Comparison of ENCODE assay signal across 8 cellular contexts in the genomic region with DNA sequence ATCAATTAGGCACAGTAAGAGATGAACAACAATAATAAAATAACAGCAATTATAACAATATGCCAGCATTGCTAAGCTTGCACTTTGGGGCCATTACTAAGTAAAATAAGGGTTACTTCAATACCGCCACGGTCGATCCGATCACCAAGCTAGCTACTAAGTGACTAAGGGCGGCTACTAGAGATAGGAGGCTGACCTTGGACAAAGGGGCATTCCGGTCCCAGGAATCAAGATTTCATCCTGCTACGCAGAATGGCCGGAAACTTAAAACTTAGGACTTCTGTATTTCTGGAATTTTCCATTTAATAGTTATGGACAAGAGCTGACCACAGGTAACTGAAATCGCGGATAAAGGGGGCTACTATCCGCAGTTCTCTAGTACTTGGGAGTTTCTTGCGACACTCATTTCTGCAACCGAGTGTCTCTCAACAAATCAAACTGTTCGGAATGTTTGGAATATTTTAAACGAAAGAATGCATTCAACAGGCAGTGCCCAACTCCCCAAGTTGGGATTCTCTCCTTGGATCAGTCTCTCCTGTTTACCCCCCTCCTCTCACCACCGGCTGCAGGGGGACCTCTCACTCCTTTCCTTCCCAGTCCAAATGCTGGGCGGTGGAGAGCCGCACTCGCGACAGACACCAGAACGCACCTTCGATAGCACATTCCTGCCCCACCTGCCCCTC. TPM values are rescaled to one million over a fixed set of nuclear protein-coding genes. Genes with fewer than 3 reads are reported as not detected.
DNase-seq lines count a peak whose midpoint lies in the region; ATAC-seq and TF ChIP-seq lines count a peak whose summit lies in the region.

No MANE protein-coding gene starts in this region.

- 3 to 4% methylated on average over 22 of the region's 22 CpGs for WGBS in aorta, 2 donors

- intact Hi-C loops in dorsolateral prefrontal cortex (cut with DNase I) (no loop called here), aorta (cut with DNase I) (no loop called here)

- H3K79me2 ChIP-seq in DOHH2 (ENCODE audit: control insufficient read depth, low read length): no peaks in the 10 kb centered on the region

- H3K4me2 ChIP-seq in DOHH2 (ENCODE audit: low read length): peak overlapping the region; percentile 87

- H3F3A ChIP-seq in DOHH2 (ENCODE audit: control insufficient read depth, insufficient read depth): no peaks in the 10 kb centered on the region

- H3K36me3 ChIP-seq in DOHH2 (ENCODE audit: control insufficient read depth, low read length) (no peaks in the 10 kb centered on the region), aorta (ENCODE audit: control insufficient read depth in 1 of 2, insufficient read depth in 2 of 2, low read length in 1 of 2) (no peaks in the 10 kb centered on the region)

- no peak for TF ChIP-seq CTCF in DOHH2 (IDR thresholded peaks at IDR 0.05; ENCODE audit: low read depth, low read length, poor library complexity, severe bottlenecking)
- peak in 1 of 56 donors; percentile 10 for TF ChIP-seq CTCF in dorsolateral prefrontal cortex (IDR thresholded peaks at IDR 0.05 in 54 of 56, conservative IDR thresholded peaks at IDR 0.05 in 2 of 56; ENCODE audit: low read depth in 1 of 56, partially characterized antibody in 56 of 56)

- H3K4me1 ChIP-seq in DOHH2 (ENCODE audit: control insufficient read depth, low read length) (peaks cover 14% of the 10 kb centered on the region), aorta (ENCODE audit: control insufficient read depth in 1 of 2, insufficient read depth in 2 of 2, low read length in 2 of 2) (peaks cover 0 to 1% of the 10 kb centered on the region in 2 donors)

- ATAC-seq in aorta (ENCODE audit: low FRiP score): peak; percentile 31
- ATAC-seq in GM18498 (IDR thresholded peaks at IDR 0.05; ENCODE audit: unreplicated experiment): no peak

- DNase-seq in NCI-H82 (lab: John Stamatoyannopoulos, UW) (peak; percentile 83), dorsolateral prefrontal cortex (peak in 2 of 10 donors; percentile 34 to 48), midbrain (lab: John Stamatoyannopoulos, UW) (peak; percentile 43), aorta (no peak), NCI-H526 treated with DMSO at 0.1 percent for 48 hours (lab: John Stamatoyannopoulos, UW) (no peak), dedifferentiated amniotic fluid mesenchymal stem cell (ENCODE audit: extremely low spot score) (no peak)

- H3K4me3 ChIP-seq in DOHH2 (ENCODE audit: low read length) (peak overlapping the region; percentile 70), dorsolateral prefrontal cortex (peak overlapping the region; percentile 52 to 91 (median 82)), aorta (ENCODE audit: low read length in 2 of 2) (peak overlapping the region; percentile 72 to 78)

- H4K20me1 ChIP-seq in DOHH2 (ENCODE audit: control insufficient read depth, insufficient read depth, low read depth, low read length): no peaks in the 10 kb centered on the region

- no peaks in the 10 kb centered on the region for H3K9me2 ChIP-seq in DOHH2 (replicated peaks; ENCODE audit: control insufficient read depth, low read length)

- H3K9me3 ChIP-seq in DOHH2 (ENCODE audit: control insufficient read depth, insufficient read depth, low read length) (no peaks in the 10 kb centered on the region), aorta (ENCODE audit: control insufficient read depth, low read length) (no peaks in the 10 kb centered on the region)

- H3K27ac ChIP-seq in DOHH2 (ENCODE audit: low read depth, low read length) (no peak overlapping the region), dorsolateral prefrontal cortex (peak overlapping the region in 57 of 59 donors; percentile 36 to 95 (median 81)), aorta (ENCODE audit: low read depth in 1 of 2, low read length in 2 of 2) (peak overlapping the region in 1 of 2 donors; percentile 50)

- H3K27me3 ChIP-seq in DOHH2 (ENCODE audit: control insufficient read depth, low read length) (peaks cover 48% of the 10 kb centered on the region), dorsolateral prefrontal cortex (no peaks in the 10 kb centered on the region), aorta (ENCODE audit: control insufficient read depth in 1 of 2, insufficient read depth in 2 of 2, low read length in 1 of 2) (no peaks in the 10 kb centered on the region)

RNA-seq across cellular contexts. Expression of gene HEBP1, which starts 0.6 kb away (rescaled TPM):
- total RNA-seq in dorsolateral prefrontal cortex: 10 to 100 TPM; 24.8 to 61.5 (median 37.8) TPM
- total RNA-seq in aorta: 10 to 100 TPM; 55.8 to 73.6 TPM
- polyA plus RNA-seq in aorta: 100 to 1,000 TPM in 1 of 2 donors, 10 to 100 TPM in 1; 77.7 to 181 TPM

RNA-seq across cellular contexts. Expression of gene FAM234B, which starts 44.8 kb away (rescaled TPM):
- total RNA-seq in dorsolateral prefrontal cortex (100 to 1,000 TPM in 11 of 120 experiments, 10 to 100 TPM in 109; 32.8 to 110 (median 78.5) TPM), aorta (1 to 10 TPM; 5.2 to 6.8 TPM)
- polyA plus RNA-seq in aorta: under 1 TPM in 1 of 2 donors, not detected in 1; 0.95 TPM

RNA-seq across cellular contexts. Expression of gene GPRC5D, which starts 47.4 kb away (rescaled TPM):
- total RNA-seq in dorsolateral prefrontal cortex (under 1 TPM in 2 of 120 experiments, not detected in 118; 0.45 to 0.73 TPM), aorta (under 1 TPM in 1 of 2 donors, not detected in 1; 0.39 TPM)
- polyA plus RNA-seq in aorta: not detected

Comparison
In these comparisons a context has a peak if more than half of its experiments do, and no peak if none do; other contexts are left out.
1. DNase-seq: peak in NCI-H82 (single experiment) and midbrain (single experiment); none in aorta (0 of 2), NCI-H526 treated with DMSO at 0.1 percent for 48 hours (single experiment) and dedifferentiated amniotic fluid mesenchymal stem cell (single experiment).
2. RNA of gene FAM234B, which starts 44.8 kb away (total RNA-seq): 32.8 to 110 TPM in dorsolateral prefrontal cortex; 5.2 to 6.8 TPM in aorta; every median in the first group is over 4 times any median in the second.
3. Peak in every context shown above with its lines, with median percentiles within 50 percentile points of each other: H3K4me3 ChIP-seq.